Comparison of ENCODE assay signal across 9 cellular contexts in genomic region chr7:25295404-25295803, GRCh38.
"Had no signal": no experiment of that assay in that cellular context is flagged by ENCODE, and none has a peak within 500 bp of the region (broad histone marks: within the 10 kb centered on the region; RNA-seq: fewer than 3 reads in every experiment).

No MANE protein-coding gene starts in this region.

- H3K4me3 ChIP-seq: GM23338, K562 had no signal

- DNase-seq: H9, HCEC 1CT, IMR-90, KG1 had no signal

- FAIRE-seq: H1, H54, HTR-8/SVneo, K562 had no signal
